ENCODE assay signal across 10 cellular contexts in genomic region chr17:29150191-29150590, GRCh38. TPM values are rescaled to one million over a fixed set of nuclear protein-coding genes. Genes with fewer than 3 reads are reported as not detected.
DNase-seq lines count a peak whose midpoint lies in the region; ATAC-seq and TF ChIP-seq lines count a peak whose summit lies in the region.
"Had no signal": no experiment of that assay in that cellular context is flagged by ENCODE, and none has a peak within 500 bp of the region (broad histone marks: within the 10 kb centered on the region; RNA-seq: fewer than 3 reads in every experiment).

No MANE protein-coding gene starts in this region.

- H2AFZ ChIP-seq in hepatocyte, result no peak overlapping the region

- POLR2A ChIA-PET in activated B cell treated with CpG ODN at 0.5 μM for 24 hours (lab: Charles Lee), result interaction anchor here (0.7 to 5.0 kb wide), 6 partner anchors 11 to 165 kb away, joined by 3 to 63 read pairs (median 3); partner anchors contain the start of gene MYO18A

- no peaks in the 10 kb centered on the region for H3K9me2 ChIP-seq in hepatocyte (replicated peaks; ENCODE audit: insufficient read depth)

- no peak overlapping the region for H3K4me2 ChIP-seq in hepatocyte

- no peak for TF ChIP-seq CTCF in activated B cell treated with CpG ODN at 0.5 μM for 24 hours (IDR thresholded peaks at IDR 0.05)
- TF ChIP-seq CTCF in hepatocyte (IDR thresholded peaks at IDR 0.05; ENCODE audit: poor library complexity), result no peak

- peaks cover 44% of the 10 kb centered on the region for H3K4me1 ChIP-seq in hepatocyte (ENCODE audit: insufficient read depth)

- H3K9me3 Mint-ChIP-seq in activated B cell treated with CpG ODN at 0.5 μM for 24 hours, result no peaks in the 10 kb centered on the region
- H3K9me3 Mint-ChIP-seq in stimulated activated effector memory CD8-positive, alpha-beta T cell treated with anti-CD3 and anti-CD28 coated beads, Interleukin-12 subunit alpha, Interleukin-12 subunit beta, amount 100 ng/mL, for 72 hours, result no peaks in the 10 kb centered on the region

- DNase-seq in activated B cell treated with CpG ODN at 0.5 μM for 24 hours (no peak), hepatocyte (ENCODE audit: low spot score) (no peak), iPS-NIHi7 (ENCODE audit: extremely low spot score) (no peak), SIG-M5 treated with dmso at 0.1 percent for 504 hours (lab: John Stamatoyannopoulos, UW; ENCODE audit: unreplicated experiment) (no peak)
- no peak for DNase-seq in stimulated activated effector memory CD8-positive, alpha-beta T cell treated with anti-CD3 and anti-CD28 coated beads, Interleukin-12 subunit alpha, Interleukin-12 subunit beta, amount 100 ng/mL, for 72 hours (ENCODE audit: low spot score in 2 of 2)

- H3K79me2 ChIP-seq in hepatocyte, result peaks cover 77% of the 10 kb centered on the region

- no peak for TF ChIP-seq RAD21 in Ishikawa (IDR thresholded peaks at IDR 0.05; ENCODE audit: low read depth)

- intact Hi-C loops in activated B cell treated with CpG ODN at 0.5 μM for 24 hours (cut with micrococcal nuclease), result no loop called here

- WGBS in hepatocyte (ENCODE audit: low lambda C conversion rate, missing lambda C conversion rate), result 100% methylated on average over 2 of the region's 2 CpGs

- H3K36me3 ChIP-seq in hepatocyte (replicated peaks; ENCODE audit: insufficient read depth, low read depth), result no peaks in the 10 kb centered on the region
- H3K36me3 ChIP-seq: adrenal gland had no signal

- no peak for TF ChIP-seq EP300 in Ishikawa (IDR thresholded peaks at IDR 0.05; ENCODE audit: borderline replicate concordance)

- H3K27me3 Mint-ChIP-seq in activated B cell treated with CpG ODN at 0.5 μM for 24 hours, result no peaks in the 10 kb centered on the region

- ATAC-seq in activated B cell treated with CpG ODN at 0.5 μM for 24 hours (ENCODE audit: low read depth) (no peak), GM19397 (IDR thresholded peaks at IDR 0.05; ENCODE audit: unreplicated experiment) (no peak), HG03175 (IDR thresholded peaks at IDR 0.05; ENCODE audit: unreplicated experiment) (no peak)
- ATAC-seq in stimulated activated effector memory CD8-positive, alpha-beta T cell treated with anti-CD3 and anti-CD28 coated beads, Interleukin-12 subunit alpha, Interleukin-12 subunit beta, amount 100 ng/mL, for 72 hours, result no peak
- ATAC-seq: stimulated activated naive CD8-positive, alpha-beta T cell treated with anti-CD3 and anti-CD28 coated beads, Interleukin-15, Interleukin-2, amounts not matched to agents 100 U/mL and 50 U/mL, for 24 hours had no signal

- no peaks in the 10 kb centered on the region for H3K9me3 ChIP-seq in hepatocyte (ENCODE audit: low read depth)
- H3K9me3 ChIP-seq: adrenal gland had no signal

- peaks cover 39% of the 10 kb centered on the region for H3K4me1 Mint-ChIP-seq in activated B cell treated with CpG ODN at 0.5 μM for 24 hours
- H3K4me1 Mint-ChIP-seq in stimulated activated effector memory CD8-positive, alpha-beta T cell treated with anti-CD3 and anti-CD28 coated beads, Interleukin-12 subunit alpha, Interleukin-12 subunit beta, amount 100 ng/mL, for 72 hours, result peaks cover 78% of the 10 kb centered on the region

- H3K27ac Mint-ChIP-seq in activated B cell treated with CpG ODN at 0.5 μM for 24 hours, result peak overlapping the region; percentile 83
- peak overlapping the region; percentile 91 for H3K27ac Mint-ChIP-seq in stimulated activated effector memory CD8-positive, alpha-beta T cell treated with anti-CD3 and anti-CD28 coated beads, Interleukin-12 subunit alpha, Interleukin-12 subunit beta, amount 100 ng/mL, for 72 hours

- peak overlapping the region; percentile 83 for H3K4me3 Mint-ChIP-seq in activated B cell treated with CpG ODN at 0.5 μM for 24 hours
- H3K4me3 Mint-ChIP-seq in stimulated activated effector memory CD8-positive, alpha-beta T cell treated with anti-CD3 and anti-CD28 coated beads, Interleukin-12 subunit alpha, Interleukin-12 subunit beta, amount 100 ng/mL, for 72 hours, result peak overlapping the region; percentile 78

- CTCF ChIA-PET in activated B cell treated with CpG ODN at 0.5 μM for 24 hours (lab: Charles Lee), result interaction anchor here (0.6 to 9.1 kb wide), 10 partner anchors 10 to 68 kb away, joined by 3 to 201 read pairs (median 8); partner anchors contain the start of gene MYO18A

- H3K27me3 ChIP-seq in hepatocyte, result no peaks in the 10 kb centered on the region
- H3K27me3 ChIP-seq: adrenal gland had no signal

- peak overlapping the region; percentile 54 for H3K27ac ChIP-seq in hepatocyte

- H3K36me3 Mint-ChIP-seq in activated B cell treated with CpG ODN at 0.5 μM for 24 hours (ENCODE audit: low read depth), result no peaks in the 10 kb centered on the region
- H3K36me3 Mint-ChIP-seq in stimulated activated effector memory CD8-positive, alpha-beta T cell treated with anti-CD3 and anti-CD28 coated beads, Interleukin-12 subunit alpha, Interleukin-12 subunit beta, amount 100 ng/mL, for 72 hours, result no peaks in the 10 kb centered on the region

- no peaks in the 10 kb centered on the region for H4K20me1 ChIP-seq in hepatocyte (ENCODE audit: insufficient read depth, poor library complexity, severe bottlenecking)

- H3K4me3 ChIP-seq in hepatocyte, result no peak overlapping the region
- H3K4me3 ChIP-seq: adrenal gland had no signal

TF ChIP-seq in Ishikawa, 13 proteins besides CTCF, POLR2A, EP300 and RAD21:
- TF ChIP-seq NFIC (IDR thresholded peaks at IDR 0.05), result peak; percentile 27; the same call in 1 of the 2 replicates
- TF ChIP-seq, protein P1, sequence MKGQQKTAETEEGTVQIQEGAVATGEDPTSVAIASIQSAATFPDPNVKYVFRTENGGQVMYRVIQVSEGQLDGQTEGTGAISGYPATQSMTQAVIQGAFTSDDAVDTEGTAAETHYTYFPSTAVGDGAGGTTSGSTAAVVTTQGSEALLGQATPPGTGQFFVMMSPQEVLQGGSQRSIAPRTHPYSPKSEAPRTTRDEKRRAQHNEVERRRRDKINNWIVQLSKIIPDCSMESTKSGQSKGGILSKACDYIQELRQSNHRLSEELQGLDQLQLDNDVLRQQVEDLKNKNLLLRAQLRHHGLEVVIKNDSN (IDR thresholded peaks at IDR 0.05), result no peak

RNA-seq across cellular contexts. Expression of gene MYO18A, which starts 30.0 kb away (rescaled TPM):
- total RNA-seq in activated B cell treated with CpG ODN at 0.5 μM for 24 hours, result 67.8 and 79.8 TPM in 2 replicates
- 22.0 and 35.6 TPM in 2 replicates for total RNA-seq in hepatocyte
- polyA plus RNA-seq in hepatocyte, result 32.2 and 33.8 TPM in 2 replicates
